ENCODE assay signal across 9 cellular contexts in the genomic region with DNA sequence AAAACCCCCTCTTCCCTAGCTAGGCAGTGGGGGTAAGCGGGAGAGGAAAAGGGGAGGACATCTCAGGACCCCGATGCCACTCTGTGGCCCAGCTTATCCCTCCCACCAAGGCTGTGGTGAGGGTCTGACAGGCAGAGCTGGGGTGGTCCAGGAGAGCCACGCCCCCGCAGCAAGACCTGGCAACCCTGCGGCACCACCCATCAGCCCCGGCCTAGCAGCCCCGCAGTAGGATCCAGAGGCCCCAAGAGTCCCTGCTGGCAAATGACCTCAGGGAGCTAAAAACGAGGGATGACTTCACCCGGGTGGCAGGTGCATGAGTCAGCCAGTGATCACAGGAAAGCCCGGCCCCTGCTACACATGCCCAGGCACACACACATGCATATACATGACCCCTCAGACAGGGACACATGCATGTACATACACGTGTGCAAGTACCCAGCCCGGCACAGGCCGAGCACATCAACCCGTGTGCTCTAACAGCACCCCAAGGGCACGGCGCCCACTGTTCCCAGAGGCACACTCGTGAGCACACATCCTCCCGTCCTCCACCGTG. TPM values are rescaled to one million over a fixed set of nuclear protein-coding genes. Genes with fewer than 3 reads are reported as not detected.
DNase-seq lines count a peak whose midpoint lies in the region; ATAC-seq and TF ChIP-seq lines count a peak whose summit lies in the region.
"Had no signal": no experiment of that assay in that cellular context is flagged by ENCODE, and none has a peak within 500 bp of the region (broad histone marks: within the 10 kb centered on the region; RNA-seq: fewer than 3 reads in every experiment).

No MANE protein-coding gene starts in this region.

- no peak for ATAC-seq in HG03175 (IDR thresholded peaks at IDR 0.05; ENCODE audit: unreplicated experiment)

- no peak overlapping the region for H3K4me3 ChIP-seq in fibroblast of the aortic adventitia (ENCODE audit: low read depth, low read length)
- peak overlapping the region in 2 of 3 donors; percentile 35 to 65 for H3K4me3 ChIP-seq in skeletal muscle tissue (ENCODE audit: low read length in 3 of 3)
- no peak overlapping the region for H3K4me3 ChIP-seq in Karpas-422 (ENCODE audit: low read length)
- H3K4me3 ChIP-seq in Peyer's patch = no peak overlapping the region

- no peaks in the 10 kb centered on the region for H3K9me2 ChIP-seq in Karpas-422 (replicated peaks; ENCODE audit: insufficient read depth, low read length)

- POLR2A ChIA-PET in RWPE1 (lab: Yijun Ruan, JAX; ENCODE audit: low non-redundant PET) = no interaction called here

- no peak overlapping the region for H3K4me2 ChIP-seq in Karpas-422 (ENCODE audit: low read depth, low read length, poor library complexity, severe bottlenecking)

- peak overlapping the region; percentile 59 to 94 (median 94) for H3K9ac ChIP-seq in skeletal muscle tissue (ENCODE audit: low read depth in 1 of 3, low read length in 3 of 3)
- H3K9ac ChIP-seq in Karpas-422 (ENCODE audit: low read length) = no peak overlapping the region

- H3K27me3 ChIP-seq in skeletal muscle tissue (ENCODE audit: control insufficient read depth in 3 of 3, insufficient read depth in 3 of 3, low read length in 3 of 3) = no peaks in the 10 kb centered on the region
- H3K27me3 ChIP-seq in Karpas-422 (ENCODE audit: low read length) = no peaks in the 10 kb centered on the region
- H3K27me3 ChIP-seq in Peyer's patch = no peaks in the 10 kb centered on the region

- peak; percentile 8 for DNase-seq in NCI-H2107 treated with DMSO at 0.1 percent for 48 hours (lab: John Stamatoyannopoulos, UW; ENCODE audit: unreplicated experiment)
- DNase-seq in NCI-H2107 (lab: John Stamatoyannopoulos, UW) = no peak
- DNase-seq in RWPE1 (ENCODE audit: low spot score) = peak; percentile 80
- DNase-seq in fibroblast of the aortic adventitia (ENCODE audit: low read depth) = peak; percentile 68
- DNase-seq in Karpas-422 = no peak
- DNase-seq in Peyer's patch = no peak
- DNase-seq: H7 had no signal

- TF ChIP-seq CTCF in RWPE1 (conservative IDR thresholded peaks at IDR 0.05; ENCODE audit: low read depth) (no peak), fibroblast of the aortic adventitia (IDR thresholded peaks at IDR 0.05; ENCODE audit: insufficient read depth, low read length) (no peak), Peyer's patch (IDR thresholded peaks at IDR 0.05) (no peak)

- no peaks in the 10 kb centered on the region for H3K79me2 ChIP-seq in Karpas-422 (ENCODE audit: low read length)

- TF ChIP-seq POLR2A in Peyer's patch (IDR thresholded peaks at IDR 0.05) = no peak

- H3K9me3 ChIP-seq in skeletal muscle tissue (ENCODE audit: control insufficient read depth in 3 of 3, low read length in 3 of 3) (no peaks in the 10 kb centered on the region), Karpas-422 (ENCODE audit: low read length) (no peaks in the 10 kb centered on the region), Peyer's patch (no peaks in the 10 kb centered on the region)

- peak overlapping the region; percentile 67 for H3K27ac ChIP-seq in RWPE1
- peak overlapping the region; percentile 98 for H3K27ac ChIP-seq in skeletal muscle tissue (ENCODE audit: low read depth, low read length)
- H3K27ac ChIP-seq in Karpas-422 (ENCODE audit: low read length) = no peak overlapping the region
- no peak overlapping the region for H3K27ac ChIP-seq in Peyer's patch

- CTCF ChIA-PET in RWPE1 (lab: Yijun Ruan, JAX) = interaction anchor here (0.6 to 0.7 kb wide), 3 partner anchors 12 to 39 kb away, joined by 3 to 4 read pairs (median 3); no protein-coding TSS in a partner anchor

- H4K20me1 ChIP-seq in Karpas-422 (ENCODE audit: insufficient read depth, low read depth, low read length) = peaks cover 34% of the 10 kb centered on the region

- H2AFZ ChIP-seq in Karpas-422 (ENCODE audit: low read length) = no peak overlapping the region

- H3K4me1 ChIP-seq in skeletal muscle tissue (ENCODE audit: control insufficient read depth in 3 of 3, insufficient read depth in 3 of 3, low read length in 3 of 3) (peaks cover 58 to 71% (median 67%) of the 10 kb centered on the region in 3 donors), Karpas-422 (ENCODE audit: low read length) (peaks cover 5% of the 10 kb centered on the region), Peyer's patch (peaks cover 0 to 14% (median 8%) of the 10 kb centered on the region in 4 donors)

- H3K36me3 ChIP-seq in skeletal muscle tissue (ENCODE audit: control insufficient read depth in 3 of 3, insufficient read depth in 3 of 3, low read length in 3 of 3) = peaks cover 8 to 22% (median 22%) of the 10 kb centered on the region in 3 donors
- no peaks in the 10 kb centered on the region for H3K36me3 ChIP-seq in Karpas-422 (ENCODE audit: insufficient read depth, low read length)
- H3K36me3 ChIP-seq in Peyer's patch = no peaks in the 10 kb centered on the region

RNA-seq across cellular contexts. Expression of a gene that starts 32.3 kb away (rescaled TPM):
- 9.7 and 12.9 TPM in 2 replicates for total RNA-seq in fibroblast of the aortic adventitia (ENCODE audit: low replicate concordance)
- 49.6 TPM for total RNA-seq in skeletal muscle tissue
- 4.3 and 13.7 TPM in 2 replicates for total RNA-seq in Karpas-422 (2014; rRNA removed; shearing (Covaris generic); ENCODE audit: low replicate concordance)
- total RNA-seq in Peyer's patch = 10 to 100 TPM; 10.7 to 21.2 (median 18.4) TPM

RNA-seq across cellular contexts. Expression of a gene that starts 36.6 kb away (rescaled TPM):
- 25.7 and 41.7 TPM in 2 replicates for total RNA-seq in fibroblast of the aortic adventitia (ENCODE audit: low replicate concordance)
- total RNA-seq in skeletal muscle tissue = 13.6 TPM
- total RNA-seq in Karpas-422 (2014; rRNA removed; shearing (Covaris generic); ENCODE audit: low replicate concordance) = 36.8 and 39.0 TPM in 2 replicates
- total RNA-seq in Peyer's patch = 10 to 100 TPM; 27.2 to 45.4 (median 41.0) TPM

RNA-seq across cellular contexts. Expression of a gene that starts 42.7 kb away (rescaled TPM):
- 16.4 and 16.8 TPM in 2 replicates for total RNA-seq in fibroblast of the aortic adventitia (ENCODE audit: low replicate concordance)
- 13.6 TPM for total RNA-seq in skeletal muscle tissue
- total RNA-seq in Karpas-422 (2014; rRNA removed; shearing (Covaris generic); ENCODE audit: low replicate concordance) = 7.0 and 20.7 TPM in 2 replicates
- total RNA-seq in Peyer's patch = 10 to 100 TPM; 24.7 to 29.8 (median 27.2) TPM

RNA-seq across cellular contexts. Expression of a gene that starts 42.7 kb away (rescaled TPM):
- total RNA-seq in fibroblast of the aortic adventitia (ENCODE audit: low replicate concordance) = 120 and 151 TPM in 2 replicates
- total RNA-seq in skeletal muscle tissue = 25.6 TPM
- 72.0 and 181 TPM in 2 replicates for total RNA-seq in Karpas-422 (2014; rRNA removed; shearing (Covaris generic); ENCODE audit: low replicate concordance)
- 100 to 1,000 TPM in 3 of 4 donors, 10 to 100 TPM in 1; 89.1 to 149 (median 138) TPM for total RNA-seq in Peyer's patch

Comparison
In these comparisons a context has a peak if more than half of its experiments do, and no peak if none do; other contexts are left out.
1. DNase-seq: peak in NCI-H2107 treated with DMSO at 0.1 percent for 48 hours (single experiment), RWPE1 (single experiment) and fibroblast of the aortic adventitia (single experiment); none in NCI-H2107 (single experiment), Karpas-422 (single experiment) and Peyer's patch (0 of 3).
2. H3K27ac ChIP-seq: peak in RWPE1 (single experiment) and skeletal muscle tissue (single experiment); none in Karpas-422 (single experiment) and Peyer's patch (0 of 4).
3. H3K4me3 ChIP-seq: peak in skeletal muscle tissue (2 of 3); none in fibroblast of the aortic adventitia (single experiment), Karpas-422 (single experiment) and Peyer's patch (0 of 4).